In genomic region chr3:49256152-49256551, GRCh38 we compare ENCODE assay signal across 1 cellular context.
TF ChIP-seq lines count a peak whose summit lies in the region.

No MANE protein-coding gene starts in this region.

TF ChIP-seq in GM23338, 12 proteins besides CTCF, POLR2A, EP300 and RAD21 (continued from another document):
- TF ChIP-seq, protein P1, sequence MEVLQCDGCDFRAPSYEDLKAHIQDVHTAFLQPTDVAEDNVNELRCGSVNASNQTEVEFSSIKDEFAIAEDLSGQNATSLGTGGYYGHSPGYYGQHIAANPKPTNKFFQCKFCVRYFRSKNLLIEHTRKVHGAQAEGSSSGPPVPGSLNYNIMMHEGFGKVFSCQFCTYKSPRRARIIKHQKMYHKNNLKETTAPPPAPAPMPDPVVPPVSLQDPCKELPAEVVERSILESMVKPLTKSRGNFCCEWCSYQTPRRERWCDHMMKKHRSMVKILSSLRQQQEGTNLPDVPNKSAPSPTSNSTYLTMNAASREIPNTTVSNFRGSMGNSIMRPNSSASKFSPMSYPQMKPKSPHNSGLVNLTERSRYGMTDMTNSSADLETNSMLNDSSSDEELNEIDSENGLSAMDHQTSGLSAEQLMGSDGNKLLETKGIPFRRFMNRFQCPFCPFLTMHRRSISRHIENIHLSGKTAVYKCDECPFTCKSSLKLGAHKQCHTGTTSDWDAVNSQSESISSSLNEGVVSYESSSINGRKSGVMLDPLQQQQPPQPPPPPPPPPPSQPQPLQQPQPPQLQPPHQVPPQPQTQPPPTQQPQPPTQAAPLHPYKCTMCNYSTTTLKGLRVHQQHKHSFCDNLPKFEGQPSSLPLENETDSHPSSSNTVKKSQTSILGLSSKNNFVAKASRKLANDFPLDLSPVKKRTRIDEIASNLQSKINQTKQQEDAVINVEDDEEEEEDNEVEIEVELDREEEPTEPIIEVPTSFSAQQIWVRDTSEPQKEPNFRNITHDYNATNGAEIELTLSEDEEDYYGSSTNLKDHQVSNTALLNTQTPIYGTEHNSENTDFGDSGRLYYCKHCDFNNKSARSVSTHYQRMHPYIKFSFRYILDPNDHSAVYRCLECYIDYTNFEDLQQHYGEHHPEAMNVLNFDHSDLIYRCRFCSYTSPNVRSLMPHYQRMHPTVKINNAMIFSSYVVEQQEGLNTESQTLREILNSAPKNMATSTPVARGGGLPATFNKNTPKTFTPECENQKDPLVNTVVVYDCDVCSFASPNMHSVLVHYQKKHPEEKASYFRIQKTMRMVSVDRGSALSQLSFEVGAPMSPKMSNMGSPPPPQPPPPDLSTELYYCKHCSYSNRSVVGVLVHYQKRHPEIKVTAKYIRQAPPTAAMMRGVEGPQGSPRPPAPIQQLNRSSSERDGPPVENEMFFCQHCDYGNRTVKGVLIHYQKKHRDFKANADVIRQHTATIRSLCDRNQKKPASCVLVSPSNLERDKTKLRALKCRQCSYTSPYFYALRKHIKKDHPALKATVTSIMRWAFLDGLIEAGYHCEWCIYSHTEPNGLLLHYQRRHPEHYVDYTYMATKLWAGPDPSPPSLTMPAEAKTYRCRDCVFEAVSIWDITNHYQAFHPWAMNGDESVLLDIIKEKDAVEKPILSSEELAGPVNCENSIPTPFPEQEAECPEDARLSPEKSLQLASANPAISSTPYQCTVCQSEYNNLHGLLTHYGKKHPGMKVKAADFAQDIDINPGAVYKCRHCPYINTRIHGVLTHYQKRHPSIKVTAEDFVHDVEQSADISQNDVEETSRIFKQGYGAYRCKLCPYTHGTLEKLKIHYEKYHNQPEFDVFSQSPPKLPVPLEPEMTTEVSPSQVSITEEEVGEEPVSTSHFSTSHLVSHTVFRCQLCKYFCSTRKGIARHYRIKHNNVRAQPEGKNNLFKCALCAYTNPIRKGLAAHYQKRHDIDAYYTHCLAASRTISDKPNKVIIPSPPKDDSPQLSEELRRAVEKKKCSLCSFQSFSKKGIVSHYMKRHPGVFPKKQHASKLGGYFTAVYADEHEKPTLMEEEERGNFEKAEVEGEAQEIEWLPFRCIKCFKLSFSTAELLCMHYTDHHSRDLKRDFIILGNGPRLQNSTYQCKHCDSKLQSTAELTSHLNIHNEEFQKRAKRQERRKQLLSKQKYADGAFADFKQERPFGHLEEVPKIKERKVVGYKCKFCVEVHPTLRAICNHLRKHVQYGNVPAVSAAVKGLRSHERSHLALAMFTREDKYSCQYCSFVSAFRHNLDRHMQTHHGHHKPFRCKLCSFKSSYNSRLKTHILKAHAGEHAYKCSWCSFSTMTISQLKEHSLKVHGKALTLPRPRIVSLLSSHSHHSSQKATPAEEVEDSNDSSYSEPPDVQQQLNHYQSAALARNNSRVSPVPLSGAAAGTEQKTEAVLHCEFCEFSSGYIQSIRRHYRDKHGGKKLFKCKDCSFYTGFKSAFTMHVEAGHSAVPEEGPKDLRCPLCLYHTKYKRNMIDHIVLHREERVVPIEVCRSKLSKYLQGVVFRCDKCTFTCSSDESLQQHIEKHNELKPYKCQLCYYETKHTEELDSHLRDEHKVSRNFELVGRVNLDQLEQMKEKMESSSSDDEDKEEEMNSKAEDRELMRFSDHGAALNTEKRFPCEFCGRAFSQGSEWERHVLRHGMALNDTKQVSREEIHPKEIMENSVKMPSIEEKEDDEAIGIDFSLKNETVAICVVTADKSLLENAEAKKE (CRISPR knock-in tag; IDR thresholded peaks at IDR 0.05) = no peak
- TF ChIP-seq POLR2AphosphoS5 (IDR thresholded peaks at IDR 0.05; ENCODE audit: low read depth) = no peak
